Comparison of ENCODE assay signal across 15 cellular contexts in the genomic region with DNA sequence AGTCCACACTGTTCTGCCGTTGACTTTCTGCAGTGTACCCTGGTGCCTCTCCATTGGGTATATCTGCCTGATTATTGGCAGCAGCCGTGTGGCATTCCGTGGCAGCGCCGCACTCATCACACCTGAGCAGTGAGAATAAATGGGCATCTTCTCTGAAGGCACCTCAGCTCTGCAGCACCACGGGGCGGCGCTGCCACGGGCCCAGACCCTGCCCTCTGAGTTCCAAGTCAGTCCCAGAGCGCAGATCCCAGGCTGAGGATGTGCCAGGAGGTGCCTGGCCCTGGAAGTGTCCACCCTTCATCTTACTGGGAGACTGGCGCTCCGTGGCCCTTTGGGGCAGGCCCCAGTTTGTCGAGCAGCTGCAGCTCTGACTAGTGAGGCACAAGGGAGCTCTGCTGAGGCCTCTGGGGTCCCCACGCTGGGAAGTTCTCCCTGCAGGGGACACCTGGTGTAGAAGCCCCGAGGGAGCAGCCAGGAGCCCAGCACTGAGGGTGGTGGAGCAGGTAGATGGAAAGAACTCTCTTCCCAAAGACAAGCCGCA. TPM values are rescaled to one million over a fixed set of nuclear protein-coding genes. Genes with fewer than 3 reads are reported as not detected.
A peak's percentile ranks its signal among the peaks of the same experiment; 100 is the strongest.
DNase-seq lines count a peak whose midpoint lies in the region; ATAC-seq and TF ChIP-seq lines count a peak whose summit lies in the region.
"Had no signal": no experiment of that assay in that cellular context is flagged by ENCODE, and none has a peak within 500 bp of the region (broad histone marks: within the 10 kb centered on the region; RNA-seq: fewer than 3 reads in every experiment).

No MANE protein-coding gene starts in this region.

- no peaks in the 10 kb centered on the region for H3K4me1 Mint-ChIP-seq in stimulated activated memory B cell treated with anti-CD40 and anti-IgM and Interleukin-4, amounts not matched to agents 10 μg/mL and 1 μg/mL and 100 μg/mL, for 72 hours
- H3K4me1 Mint-ChIP-seq: CD14-positive monocyte had no signal

- no peak overlapping the region for H3K9ac ChIP-seq in BLaER1
- H3K9ac ChIP-seq in BLaER1 treated with 17β-estradiol and CSF1 and Interleukin-3, amounts not matched to agents 10 nM and 100 nM, result peak overlapping the region in 5 of 11 experiments; percentile 1 to 83 (median 78); a peak in 6 of 22 replicates

- 0 out of 2 replicates have a peak overlapping the region, but pooled peaks have one; percentile 7 for H3K27ac ChIP-seq in BLaER1
- peak overlapping the region in 1 of 11 experiments; percentile 90; a peak in 3 of 22 replicates for H3K27ac ChIP-seq in BLaER1 treated with 17β-estradiol and CSF1 and Interleukin-3, amounts not matched to agents 10 nM and 100 nM
- H3K27ac ChIP-seq in spleen, result no peak overlapping the region

- H4K20me1 ChIP-seq in BLaER1, result peaks cover 39% of the 10 kb centered on the region
- peaks cover 19 to 64% (median 36%) of the 10 kb centered on the region in 11 experiments; a peak in 19 of 22 replicates for H4K20me1 ChIP-seq in BLaER1 treated with 17β-estradiol and CSF1 and Interleukin-3, amounts not matched to agents 10 nM and 100 nM

- H3K4me3 Mint-ChIP-seq in stimulated activated memory B cell treated with anti-CD40 and anti-IgM and Interleukin-4, amounts not matched to agents 10 μg/mL and 1 μg/mL and 100 μg/mL, for 72 hours, result no peak overlapping the region
- H3K4me3 Mint-ChIP-seq: CD14-positive monocyte; CD8-positive, alpha-beta T cell had no signal

- no peak overlapping the region for H3K4me3 ChIP-seq in BLaER1
- H3K4me3 ChIP-seq in BLaER1 treated with 17β-estradiol and CSF1 and Interleukin-3, amounts not matched to agents 10 nM and 100 nM, result no peak overlapping the region; a peak in 2 of 20 replicates
- H3K4me3 ChIP-seq in spleen, result no peak overlapping the region

- no peaks in the 10 kb centered on the region for H3K9me3 Mint-ChIP-seq in stimulated activated memory B cell treated with anti-CD40 and anti-IgM and Interleukin-4, amounts not matched to agents 10 μg/mL and 1 μg/mL and 100 μg/mL, for 72 hours
- H3K9me3 Mint-ChIP-seq: CD8-positive, alpha-beta T cell had no signal

- no peaks in the 10 kb centered on the region for H3K27me3 ChIP-seq in BLaER1
- peaks cover 0 to 13% (median 0%) of the 10 kb centered on the region in 11 experiments; a peak in 2 of 22 replicates for H3K27me3 ChIP-seq in BLaER1 treated with 17β-estradiol and CSF1 and Interleukin-3, amounts not matched to agents 10 nM and 100 nM
- no peaks in the 10 kb centered on the region for H3K27me3 ChIP-seq in spleen (replicated peaks in 1 of 7)
- H3K27me3 ChIP-seq: BE2C had no signal

- intact Hi-C loops in spleen (cut with DNase I; ENCODE audit: low total_unique reads), result no loop called here

- TF ChIP-seq POLR2A in spleen (IDR thresholded peaks at IDR 0.05), result no peak

- DNase-seq in SK-MEL-5 (ENCODE audit: low read depth, low spot score) (peak; percentile 4), spleen (peak; percentile 63), midbrain (lab: John Stamatoyannopoulos, UW) (no peak)
- DNase-seq: ACHN; BE2C; Calu3; CD8-positive, alpha-beta T cell; DMS 273 treated with DMSO at 0.1 percent for 48 hours; DMS53; HCEC 1CT; KG1 had no signal

- peaks cover 39% of the 10 kb centered on the region for H3K36me3 Mint-ChIP-seq in stimulated activated memory B cell treated with anti-CD40 and anti-IgM and Interleukin-4, amounts not matched to agents 10 μg/mL and 1 μg/mL and 100 μg/mL, for 72 hours

- 0 out of 2 replicates have a peak, but pooled peaks cover 6% of the 10 kb centered on the region for H3K36me3 ChIP-seq in BLaER1
- no peaks in the 10 kb centered on the region for H3K36me3 ChIP-seq in BLaER1 treated with 17β-estradiol and CSF1 and Interleukin-3, amounts not matched to agents 10 nM and 100 nM
- peaks cover 0 to 57% (median 24%) of the 10 kb centered on the region in 6 donors for H3K36me3 ChIP-seq in spleen

- no peaks in the 10 kb centered on the region for H3K9me3 ChIP-seq in BLaER1
- H3K9me3 ChIP-seq in BLaER1 treated with 17β-estradiol and CSF1 and Interleukin-3, amounts not matched to agents 10 nM and 100 nM (replicated peaks in 1 of 11), result no peaks in the 10 kb centered on the region
- H3K9me3 ChIP-seq in spleen, result no peaks in the 10 kb centered on the region
- H3K9me3 ChIP-seq: BE2C had no signal

- H3K4me1 ChIP-seq in BLaER1 (peaks cover 68% of the 10 kb centered on the region), spleen (no peaks in the 10 kb centered on the region)
- H3K4me1 ChIP-seq in BLaER1 treated with 17β-estradiol and CSF1 and Interleukin-3, amounts not matched to agents 10 nM and 100 nM, result peaks cover 45 to 73% (median 70%) of the 10 kb centered on the region in 10 experiments
- H3K4me1 ChIP-seq: BE2C had no signal

- no peak for TF ChIP-seq CTCF in spleen (IDR thresholded peaks at IDR 0.05 in 8 of 11, conservative IDR thresholded peaks at IDR 0.05 in 3 of 11)

- in situ Hi-C loops in SK-MEL-5 (cut with HindIII; ENCODE audit: low pct_unique_long_range_greater_than_20kb, low sequenced_read_pairs), result no loop called here

- 92 to 98% (median 95%) methylated on average over 13 to 16 of the region's 16 CpGs for WGBS in spleen, 5 donors

- peak overlapping the region; percentile 95 for H3K4me2 ChIP-seq in BLaER1
- H3K4me2 ChIP-seq in BLaER1 treated with 17β-estradiol and CSF1 and Interleukin-3, amounts not matched to agents 10 nM and 100 nM, result peak overlapping the region in 10 of 11 experiments; percentile 32 to 99 (median 97); a peak in 19 of 22 replicates

- no peaks in the 10 kb centered on the region for H3K27me3 Mint-ChIP-seq in stimulated activated memory B cell treated with anti-CD40 and anti-IgM and Interleukin-4, amounts not matched to agents 10 μg/mL and 1 μg/mL and 100 μg/mL, for 72 hours

- H3K27ac Mint-ChIP-seq in stimulated activated memory B cell treated with anti-CD40 and anti-IgM and Interleukin-4, amounts not matched to agents 10 μg/mL and 1 μg/mL and 100 μg/mL, for 72 hours, result no peak overlapping the region
- H3K27ac Mint-ChIP-seq: CD8-positive, alpha-beta T cell had no signal

- ATAC-seq in stimulated activated memory B cell treated with anti-CD40 and anti-IgM and Interleukin-4, amounts not matched to agents 10 μg/mL and 1 μg/mL and 100 μg/mL, for 72 hours, result no peak
- ATAC-seq: CD8-positive, alpha-beta T cell had no signal

RNA-seq across cellular contexts. Expression of a gene that starts 36.6 kb away (rescaled TPM):
- 6.9 and 9.8 TPM in 2 replicates for total RNA-seq in SK-MEL-5 (2014; rRNA removed; shearing (Covaris generic))
- 6.4 and 9.5 TPM in 2 replicates for polyA plus RNA-seq in SK-MEL-5 (2015; cell fraction: cytosol; rRNA removed)
- 26.8 and 37.3 TPM in 2 replicates for polyA plus RNA-seq in SK-MEL-5 (2015; cell fraction: nucleus; rRNA removed)
- 10 to 100 TPM; 18.9 to 28.3 (median 25.2) TPM for total RNA-seq in spleen
- polyA plus RNA-seq in spleen, result 1 to 10 TPM; 5.7 to 8.0 (median 5.9) TPM

RNA-seq across cellular contexts. Expression of a gene that starts 36.6 kb away (rescaled TPM):
- 11.9 and 15.0 TPM in 2 replicates for total RNA-seq in SK-MEL-5 (2014; rRNA removed; shearing (Covaris generic))
- 13.6 and 16.0 TPM in 2 replicates for polyA plus RNA-seq in SK-MEL-5 (2015; cell fraction: cytosol; rRNA removed)
- 7.3 and 16.4 TPM in 2 replicates for polyA plus RNA-seq in SK-MEL-5 (2015; cell fraction: nucleus; rRNA removed)
- 10 to 100 TPM; 16.1 to 26.5 (median 21.7) TPM for total RNA-seq in spleen
- 10 to 100 TPM; 11.3 to 16.1 (median 15.0) TPM for polyA plus RNA-seq in spleen
